Comparison of ENCODE assay signal across 1 cellular context in genomic region chr2:199911052-199911876, GRCh38.
A peak's percentile ranks its signal among the peaks of the same experiment; 100 is the strongest.
TF ChIP-seq lines count a peak whose summit lies in the region.

A gene with protein sequence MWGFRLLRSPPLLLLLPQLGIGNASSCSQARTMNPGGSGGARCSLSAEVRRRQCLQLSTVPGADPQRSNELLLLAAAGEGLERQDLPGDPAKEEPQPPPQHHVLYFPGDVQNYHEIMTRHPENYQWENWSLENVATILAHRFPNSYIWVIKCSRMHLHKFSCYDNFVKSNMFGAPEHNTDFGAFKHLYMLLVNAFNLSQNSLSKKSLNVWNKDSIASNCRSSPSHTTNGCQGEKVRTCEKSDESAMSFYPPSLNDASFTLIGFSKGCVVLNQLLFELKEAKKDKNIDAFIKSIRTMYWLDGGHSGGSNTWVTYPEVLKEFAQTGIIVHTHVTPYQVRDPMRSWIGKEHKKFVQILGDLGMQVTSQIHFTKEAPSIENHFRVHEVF (plus strand): TSS chr2:199911293. CDS start chr2:199911439, 146 bp downstream.

TF ChIP-seq in K562, 482 proteins besides CTCF, POLR2A, EP300 and RAD21 (continued from another document and continues in another):
- TF ChIP-seq ZC3H4 (CRISPR knock-in tag; IDR thresholded peaks at IDR 0.05; ENCODE audit: borderline replicate concordance): no peak
- TF ChIP-seq ZNF324 (CRISPR knock-in tag; IDR thresholded peaks at IDR 0.05): no peak
- TF ChIP-seq DPF2 (IDR thresholded peaks at IDR 0.05): no peak
- TF ChIP-seq PML (IDR thresholded peaks at IDR 0.05; ENCODE audit: low read length): peak; percentile 44; the same call in 1 of the 2 replicates
- TF ChIP-seq MYBL2 (IDR thresholded peaks at IDR 0.05; ENCODE audit: low read depth): peak; percentile 97
- TF ChIP-seq MYBL2 (CRISPR knock-in tag; IDR thresholded peaks at IDR 0.05; ENCODE audit: borderline replicate concordance): peak; percentile 35; the same call in 1 of the 2 replicates
- no peak for TF ChIP-seq FOXK1 (CRISPR knock-in tag; IDR thresholded peaks at IDR 0.05; ENCODE audit: borderline replicate concordance)
- peak; percentile 61; the same call in 1 of the 2 replicates for TF ChIP-seq ATF1 (CRISPR knock-in tag; IDR thresholded peaks at IDR 0.05)
- TF ChIP-seq ATF1 (tag; IDR thresholded peaks at IDR 0.05): peak; percentile 96
- no peak for TF ChIP-seq ARID1B (IDR thresholded peaks at IDR 0.05)
- peak; percentile 41; the same call in 1 of the 2 replicates for TF ChIP-seq LCOR (CRISPR knock-in tag; IDR thresholded peaks at IDR 0.05)
- no peak for TF ChIP-seq ELF4 (CRISPR knock-in tag; IDR thresholded peaks at IDR 0.05)
- TF ChIP-seq ZNF696 (CRISPR knock-in tag; conservative IDR thresholded peaks at IDR 0.05): no peak
- TF ChIP-seq FOSL1 (tag; conservative IDR thresholded peaks at IDR 0.05): 0 out of 2 replicates have a peak, but pooled peaks have one; percentile 41
- no peak for TF ChIP-seq THRAP3 (IDR thresholded peaks at IDR 0.05; ENCODE audit: borderline replicate concordance)
- no peak for TF ChIP-seq PYGO2 (tag; IDR thresholded peaks at IDR 0.05)
- TF ChIP-seq EP400 (IDR thresholded peaks at IDR 0.05): peak; percentile 73
- peak; percentile 34 for TF ChIP-seq PRDM10 (IDR thresholded peaks at IDR 0.05; ENCODE audit: partially characterized antibody)
- no peak for TF ChIP-seq MEF2A (IDR thresholded peaks at IDR 0.05; ENCODE audit: control insufficient read depth, low read depth, low read length)
- TF ChIP-seq, protein P1, sequence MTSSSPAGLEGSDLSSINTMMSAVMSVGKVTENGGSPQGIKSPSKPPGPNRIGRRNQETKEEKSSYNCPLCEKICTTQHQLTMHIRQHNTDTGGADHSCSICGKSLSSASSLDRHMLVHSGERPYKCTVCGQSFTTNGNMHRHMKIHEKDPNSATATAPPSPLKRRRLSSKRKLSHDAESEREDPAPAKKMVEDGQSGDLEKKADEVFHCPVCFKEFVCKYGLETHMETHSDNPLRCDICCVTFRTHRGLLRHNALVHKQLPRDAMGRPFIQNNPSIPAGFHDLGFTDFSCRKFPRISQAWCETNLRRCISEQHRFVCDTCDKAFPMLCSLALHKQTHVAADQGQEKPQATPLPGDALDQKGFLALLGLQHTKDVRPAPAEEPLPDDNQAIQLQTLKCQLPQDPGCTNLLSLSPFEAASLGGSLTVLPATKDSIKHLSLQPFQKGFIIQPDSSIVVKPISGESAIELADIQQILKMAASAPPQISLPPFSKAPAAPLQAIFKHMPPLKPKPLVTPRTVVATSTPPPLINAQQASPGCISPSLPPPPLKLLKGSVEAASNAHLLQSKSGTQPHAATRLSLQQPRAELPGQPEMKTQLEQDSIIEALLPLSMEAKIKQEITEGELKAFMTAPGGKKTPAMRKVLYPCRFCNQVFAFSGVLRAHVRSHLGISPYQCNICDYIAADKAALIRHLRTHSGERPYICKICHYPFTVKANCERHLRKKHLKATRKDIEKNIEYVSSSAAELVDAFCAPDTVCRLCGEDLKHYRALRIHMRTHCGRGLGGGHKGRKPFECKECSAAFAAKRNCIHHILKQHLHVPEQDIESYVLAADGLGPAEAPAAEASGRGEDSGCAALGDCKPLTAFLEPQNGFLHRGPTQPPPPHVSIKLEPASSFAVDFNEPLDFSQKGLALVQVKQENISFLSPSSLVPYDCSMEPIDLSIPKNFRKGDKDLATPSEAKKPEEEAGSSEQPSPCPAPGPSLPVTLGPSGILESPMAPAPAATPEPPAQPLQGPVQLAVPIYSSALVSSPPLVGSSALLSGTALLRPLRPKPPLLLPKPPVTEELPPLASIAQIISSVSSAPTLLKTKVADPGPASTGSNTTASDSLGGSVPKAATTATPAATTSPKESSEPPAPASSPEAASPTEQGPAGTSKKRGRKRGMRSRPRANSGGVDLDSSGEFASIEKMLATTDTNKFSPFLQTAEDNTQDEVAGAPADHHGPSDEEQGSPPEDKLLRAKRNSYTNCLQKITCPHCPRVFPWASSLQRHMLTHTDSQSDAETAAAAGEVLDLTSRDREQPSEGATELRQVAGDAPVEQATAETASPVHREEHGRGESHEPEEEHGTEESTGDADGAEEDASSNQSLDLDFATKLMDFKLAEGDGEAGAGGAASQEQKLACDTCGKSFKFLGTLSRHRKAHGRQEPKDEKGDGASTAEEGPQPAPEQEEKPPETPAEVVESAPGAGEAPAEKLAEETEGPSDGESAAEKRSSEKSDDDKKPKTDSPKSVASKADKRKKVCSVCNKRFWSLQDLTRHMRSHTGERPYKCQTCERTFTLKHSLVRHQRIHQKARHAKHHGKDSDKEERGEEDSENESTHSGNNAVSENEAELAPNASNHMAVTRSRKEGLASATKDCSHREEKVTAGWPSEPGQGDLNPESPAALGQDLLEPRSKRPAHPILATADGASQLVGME (CRISPR knock-in tag; IDR thresholded peaks at IDR 0.05): no peak
- peak; percentile 92 for TF ChIP-seq HNRNPLL (IDR thresholded peaks at IDR 0.05; ENCODE audit: low read depth, low read length, poor library complexity, severe bottlenecking)
- TF ChIP-seq ARID2 (IDR thresholded peaks at IDR 0.05): no peak
- TF ChIP-seq ZBTB5 (IDR thresholded peaks at IDR 0.05): no peak
- TF ChIP-seq, protein P2, sequence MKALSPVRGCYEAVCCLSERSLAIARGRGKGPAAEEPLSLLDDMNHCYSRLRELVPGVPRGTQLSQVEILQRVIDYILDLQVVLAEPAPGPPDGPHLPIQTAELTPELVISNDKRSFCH (CRISPR knock-in tag; IDR thresholded peaks at IDR 0.05): no peak
- TF ChIP-seq, protein P2 (tag; IDR thresholded peaks at IDR 0.05): peak; percentile 23; the same call in 1 of the 2 replicates
- peak; percentile 94 for TF ChIP-seq POLR2G (IDR thresholded peaks at IDR 0.05; ENCODE audit: low read depth, low read length)
- TF ChIP-seq NCOA6 (IDR thresholded peaks at IDR 0.05): peak; percentile 80; the same call in 1 of the 2 replicates
- TF ChIP-seq, protein P3, sequence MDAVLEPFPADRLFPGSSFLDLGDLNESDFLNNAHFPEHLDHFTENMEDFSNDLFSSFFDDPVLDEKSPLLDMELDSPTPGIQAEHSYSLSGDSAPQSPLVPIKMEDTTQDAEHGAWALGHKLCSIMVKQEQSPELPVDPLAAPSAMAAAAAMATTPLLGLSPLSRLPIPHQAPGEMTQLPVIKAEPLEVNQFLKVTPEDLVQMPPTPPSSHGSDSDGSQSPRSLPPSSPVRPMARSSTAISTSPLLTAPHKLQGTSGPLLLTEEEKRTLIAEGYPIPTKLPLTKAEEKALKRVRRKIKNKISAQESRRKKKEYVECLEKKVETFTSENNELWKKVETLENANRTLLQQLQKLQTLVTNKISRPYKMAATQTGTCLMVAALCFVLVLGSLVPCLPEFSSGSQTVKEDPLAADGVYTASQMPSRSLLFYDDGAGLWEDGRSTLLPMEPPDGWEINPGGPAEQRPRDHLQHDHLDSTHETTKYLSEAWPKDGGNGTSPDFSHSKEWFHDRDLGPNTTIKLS (IDR thresholded peaks at IDR 0.05; ENCODE audit: borderline replicate concordance, low read depth): no peak; the same call in 1 of the 2 replicates
- peak in 1 of 2 experiments; percentile 59; a peak in 2 of 4 replicates for TF ChIP-seq NONO (IDR thresholded peaks at IDR 0.05; ENCODE audit: low read depth in 2 of 2, low read length in 1 of 2)
- TF ChIP-seq GMEB1 (CRISPR knock-in tag; IDR thresholded peaks at IDR 0.05): peak; percentile 97
- TF ChIP-seq ZNF586 (CRISPR knock-in tag; conservative IDR thresholded peaks at IDR 0.05): no peak
- TF ChIP-seq, protein P4, sequence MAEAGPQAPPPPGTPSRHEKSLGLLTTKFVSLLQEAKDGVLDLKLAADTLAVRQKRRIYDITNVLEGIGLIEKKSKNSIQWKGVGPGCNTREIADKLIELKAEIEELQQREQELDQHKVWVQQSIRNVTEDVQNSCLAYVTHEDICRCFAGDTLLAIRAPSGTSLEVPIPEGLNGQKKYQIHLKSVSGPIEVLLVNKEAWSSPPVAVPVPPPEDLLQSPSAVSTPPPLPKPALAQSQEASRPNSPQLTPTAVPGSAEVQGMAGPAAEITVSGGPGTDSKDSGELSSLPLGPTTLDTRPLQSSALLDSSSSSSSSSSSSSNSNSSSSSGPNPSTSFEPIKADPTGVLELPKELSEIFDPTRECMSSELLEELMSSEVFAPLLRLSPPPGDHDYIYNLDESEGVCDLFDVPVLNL (CRISPR knock-in tag; IDR thresholded peaks at IDR 0.05; ENCODE audit: low read depth): peak; percentile 95
- TF ChIP-seq POLR3G (IDR thresholded peaks at IDR 0.05; ENCODE audit: extremely low read depth, insufficient read length, insufficient replicate concordance): no peak
- TF ChIP-seq, protein P5, sequence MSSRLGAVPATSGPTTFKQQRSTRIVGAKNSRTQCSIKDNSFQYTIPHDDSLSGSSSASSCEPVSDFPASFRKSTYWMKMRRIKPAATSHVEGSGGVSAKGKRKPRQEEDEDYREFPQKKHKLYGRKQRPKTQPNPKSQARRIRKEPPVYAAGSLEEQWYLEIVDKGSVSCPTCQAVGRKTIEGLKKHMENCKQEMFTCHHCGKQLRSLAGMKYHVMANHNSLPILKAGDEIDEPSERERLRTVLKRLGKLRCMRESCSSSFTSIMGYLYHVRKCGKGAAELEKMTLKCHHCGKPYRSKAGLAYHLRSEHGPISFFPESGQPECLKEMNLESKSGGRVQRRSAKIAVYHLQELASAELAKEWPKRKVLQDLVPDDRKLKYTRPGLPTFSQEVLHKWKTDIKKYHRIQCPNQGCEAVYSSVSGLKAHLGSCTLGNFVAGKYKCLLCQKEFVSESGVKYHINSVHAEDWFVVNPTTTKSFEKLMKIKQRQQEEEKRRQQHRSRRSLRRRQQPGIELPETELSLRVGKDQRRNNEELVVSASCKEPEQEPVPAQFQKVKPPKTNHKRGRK (tag; IDR thresholded peaks at IDR 0.05): no peak
- no peak for TF ChIP-seq ZNF212 (CRISPR knock-in tag; IDR thresholded peaks at IDR 0.05)
- TF ChIP-seq MBD2 (IDR thresholded peaks at IDR 0.05; ENCODE audit: borderline replicate concordance, low read depth): no peak
- TF ChIP-seq PCBP1 (IDR thresholded peaks at IDR 0.05; ENCODE audit: low read depth, low read length, poor library complexity, severe bottlenecking): no peak
- no peak for TF ChIP-seq ZFPM2 (CRISPR knock-in tag; IDR thresholded peaks at IDR 0.05)
- peak; percentile 62 for TF ChIP-seq C11orf30 (IDR thresholded peaks at IDR 0.05; ENCODE audit: low read depth)
- TF ChIP-seq, protein P6, sequence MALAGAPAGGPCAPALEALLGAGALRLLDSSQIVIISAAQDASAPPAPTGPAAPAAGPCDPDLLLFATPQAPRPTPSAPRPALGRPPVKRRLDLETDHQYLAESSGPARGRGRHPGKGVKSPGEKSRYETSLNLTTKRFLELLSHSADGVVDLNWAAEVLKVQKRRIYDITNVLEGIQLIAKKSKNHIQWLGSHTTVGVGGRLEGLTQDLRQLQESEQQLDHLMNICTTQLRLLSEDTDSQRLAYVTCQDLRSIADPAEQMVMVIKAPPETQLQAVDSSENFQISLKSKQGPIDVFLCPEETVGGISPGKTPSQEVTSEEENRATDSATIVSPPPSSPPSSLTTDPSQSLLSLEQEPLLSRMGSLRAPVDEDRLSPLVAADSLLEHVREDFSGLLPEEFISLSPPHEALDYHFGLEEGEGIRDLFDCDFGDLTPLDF (CRISPR knock-in tag; IDR thresholded peaks at IDR 0.05): no peak
- TF ChIP-seq TGIF2 (CRISPR knock-in tag; IDR thresholded peaks at IDR 0.05): no peak
- peak; percentile 93 for TF ChIP-seq RBFOX2 (IDR thresholded peaks at IDR 0.05; ENCODE audit: low read depth, low read length)
- no peak for TF ChIP-seq BRCA1 (IDR thresholded peaks at IDR 0.05)
- TF ChIP-seq BRCA1 (CRISPR knock-in tag; IDR thresholded peaks at IDR 0.05): no peak
- no peak for TF ChIP-seq ZNF717 (CRISPR knock-in tag; IDR thresholded peaks at IDR 0.05)
